ENCODE assay signal across 29 cellular contexts in the genomic region with DNA sequence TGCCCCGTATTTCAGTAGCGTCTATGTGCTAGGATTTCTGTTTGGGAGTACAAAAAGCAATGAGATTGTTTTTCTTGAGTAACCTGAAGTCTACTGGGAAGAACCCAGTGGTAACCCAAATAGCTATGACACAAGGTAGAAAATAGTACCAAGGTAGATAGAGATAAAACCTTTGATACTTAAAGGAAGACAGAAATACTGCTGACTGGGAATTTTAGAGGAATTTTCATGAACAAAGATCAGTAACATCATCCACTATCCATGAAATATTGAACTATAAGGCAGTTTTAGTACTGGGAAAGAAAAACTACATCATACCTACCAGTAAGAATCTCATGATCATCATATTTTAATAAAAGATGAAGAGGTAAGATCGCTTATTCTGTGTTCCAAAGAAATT.
"Had no signal": no experiment of that assay in that cellular context is flagged by ENCODE, and none has a peak within 500 bp of the region (broad histone marks: within the 10 kb centered on the region; RNA-seq: fewer than 3 reads in every experiment).

No MANE protein-coding gene starts in this region.

- H3K9me3 ChIP-seq: ovary, psoas muscle, spleen, stomach, thoracic aorta, thyroid gland, tibial nerve, upper lobe of left lung, vagina had no signal

- H3K27me3 ChIP-seq: neural progenitor cell, ovary, spleen, stomach, thyroid gland, tibial nerve, upper lobe of left lung, vagina had no signal

- FAIRE-seq: urothelium cell line had no signal

- DNase-seq: naive thymus-derived CD4-positive, alpha-beta T cell; occipital lobe; ovary; posterior cingulate gyrus; psoas muscle; right cardiac atrium; spleen; stimulated activated CD4-positive, alpha-beta T cell treated with anti-CD3 and anti-CD28 coated beads, Interleukin-12 subunit alpha, Interleukin-12 subunit beta, amount 100 ng/mL, for 4 hours; stimulated activated CD4-positive, alpha-beta T cell treated with anti-CD3 and anti-CD28 coated beads, Interleukin-1b, Interleukin-23, amount 100 ng/mL, for 48 hours; stimulated activated CD4-positive, alpha-beta T cell treated with anti-CD3 and anti-CD28 coated beads, Interleukin-4, amount 100 ng/mL, for 24 hours; stimulated activated naive B cell treated with anti-CD40 and anti-IgM and Interleukin-4, amounts not matched to agents 10 μg/mL and 1 μg/mL and 100 μg/mL, for 72 hours; stimulated activated naive CD4-positive, alpha-beta T cell treated with Interleukin-2 at 50 U/mL for 16 hours; stomach; thyroid gland; trophoblast cell; upper lobe of left lung had no signal

- H3K27ac ChIP-seq: neural progenitor cell, ovary, parathyroid adenoma, psoas muscle, skin epidermis, spleen, stomach, thyroid gland, tibial nerve, upper lobe of left lung, vagina had no signal

- H3K4me2 ChIP-seq: neural progenitor cell, smooth muscle cell had no signal

- H3K9ac ChIP-seq: neural progenitor cell, parathyroid adenoma had no signal

- H3K79me2 ChIP-seq: parathyroid adenoma had no signal

- H3K36me3 Mint-ChIP-seq: neural progenitor cell; stimulated activated effector memory CD8-positive, alpha-beta T cell treated with anti-CD3 and anti-CD28 coated beads, Interleukin-12 subunit alpha, Interleukin-12 subunit beta, amount 100 ng/mL, for 72 hours had no signal

- H3K27me3 Mint-ChIP-seq: naive thymus-derived CD4-positive, alpha-beta T cell; progenitor cell of endocrine pancreas; stimulated activated naive B cell treated with anti-CD40 and anti-IgM and Interleukin-4, amounts not matched to agents 10 μg/mL and 1 μg/mL and 100 μg/mL, for 72 hours; stimulated activated naive CD8-positive, alpha-beta T cell treated with anti-CD3 and anti-CD28 coated beads, Interleukin-15, Interleukin-2, amounts not matched to agents 100 ng/mL and 50 ng/mL, for 24 hours had no signal

- H3K4me3 ChIP-seq: neural progenitor cell, ovary, psoas muscle, skin epidermis, smooth muscle cell, spleen, stomach, thoracic aorta, thyroid gland, tibial nerve, upper lobe of left lung, vagina had no signal

- ATAC-seq: naive thymus-derived CD4-positive, alpha-beta T cell; psoas muscle; right cardiac atrium; sciatic nerve; stimulated activated effector memory CD8-positive, alpha-beta T cell treated with anti-CD3 and anti-CD28 coated beads, Interleukin-12 subunit alpha, Interleukin-12 subunit beta, amount 100 ng/mL, for 72 hours; stimulated activated naive B cell treated with anti-CD40 and anti-IgM and Interleukin-4, amounts not matched to agents 10 μg/mL and 1 μg/mL and 100 μg/mL, for 72 hours had no signal

- H3K27ac Mint-ChIP-seq: nephron; neural progenitor cell; progenitor cell of endocrine pancreas; stimulated activated effector memory CD8-positive, alpha-beta T cell treated with anti-CD3 and anti-CD28 coated beads, Interleukin-12 subunit alpha, Interleukin-12 subunit beta, amount 100 ng/mL, for 72 hours; stimulated activated naive B cell treated with anti-CD40 and anti-IgM and Interleukin-4, amounts not matched to agents 10 μg/mL and 1 μg/mL and 100 μg/mL, for 72 hours; stimulated activated naive CD8-positive, alpha-beta T cell treated with anti-CD3 and anti-CD28 coated beads, Interleukin-15, Interleukin-2, amounts not matched to agents 100 ng/mL and 50 ng/mL, for 24 hours had no signal

- H2AFZ ChIP-seq: neural progenitor cell, parathyroid adenoma had no signal

- H3K9me3 Mint-ChIP-seq: naive thymus-derived CD4-positive, alpha-beta T cell; nephron; neural progenitor cell; stimulated activated effector memory CD8-positive, alpha-beta T cell treated with anti-CD3 and anti-CD28 coated beads, Interleukin-12 subunit alpha, Interleukin-12 subunit beta, amount 100 ng/mL, for 72 hours; stimulated activated naive B cell treated with anti-CD40 and anti-IgM and Interleukin-4, amounts not matched to agents 10 μg/mL and 1 μg/mL and 100 μg/mL, for 72 hours; stimulated activated naive CD8-positive, alpha-beta T cell treated with anti-CD3 and anti-CD28 coated beads, Interleukin-15, Interleukin-2, amounts not matched to agents 100 ng/mL and 50 ng/mL, for 24 hours had no signal

- H3K36me3 ChIP-seq: neural progenitor cell, ovary, spleen, stomach, thoracic aorta, thyroid gland, tibial nerve, upper lobe of left lung, vagina had no signal

- H3K4me1 Mint-ChIP-seq: nephron had no signal

- H3K4me3 Mint-ChIP-seq: naive thymus-derived CD4-positive, alpha-beta T cell; nephron; neural progenitor cell; stimulated activated effector memory CD8-positive, alpha-beta T cell treated with anti-CD3 and anti-CD28 coated beads, Interleukin-12 subunit alpha, Interleukin-12 subunit beta, amount 100 ng/mL, for 72 hours; stimulated activated naive B cell treated with anti-CD40 and anti-IgM and Interleukin-4, amounts not matched to agents 10 μg/mL and 1 μg/mL and 100 μg/mL, for 72 hours; stimulated activated naive CD8-positive, alpha-beta T cell treated with anti-CD3 and anti-CD28 coated beads, Interleukin-15, Interleukin-2, amounts not matched to agents 100 ng/mL and 50 ng/mL, for 24 hours had no signal

- H3K4me1 ChIP-seq: neural progenitor cell, parathyroid adenoma, vagina had no signal
